Comparison of ENCODE assay signal across 32 cellular contexts in the genomic region with DNA sequence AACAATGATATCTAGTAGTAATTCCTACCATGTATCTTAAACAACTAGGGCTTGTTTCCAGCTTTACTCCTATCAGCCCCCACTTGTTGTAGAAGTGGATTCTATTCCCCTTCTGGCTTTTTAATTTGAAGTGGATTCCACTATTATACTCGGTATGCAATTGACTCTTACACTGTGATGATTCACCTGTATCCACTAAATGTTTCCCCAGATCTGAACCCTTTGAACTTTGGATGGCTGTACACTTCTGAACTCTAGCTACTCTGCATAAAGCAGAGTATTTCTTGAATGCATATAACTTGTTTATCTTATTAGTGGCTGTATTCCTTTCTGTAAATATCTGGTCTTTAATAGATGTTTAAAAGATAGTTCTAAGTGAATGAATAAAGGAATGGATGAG.
"Had no signal": no experiment of that assay in that cellular context is flagged by ENCODE, and none has a peak within 500 bp of the region (broad histone marks: within the 10 kb centered on the region; RNA-seq: fewer than 3 reads in every experiment).

No MANE protein-coding gene starts in this region.

- DNase-seq: activated B cell treated with CpG ODN at 0.5 μM for 24 hours; activated CD8-positive, alpha-beta memory T cell treated with anti-CD3 and anti-CD28 coated beads, Interleukin-2, amount 10 ng/mL, durations not matched to agents 7 days and 5 days; activated CD8-positive, alpha-beta T cell treated with anti-CD3 and anti-CD28 coated beads, Interleukin-2, amount 10 ng/mL, durations not matched to agents 7 days and 5 days; activated naive CD4-positive, alpha-beta T cell treated with Interleukin-2 at 50 U/mL for 16 hours; activated T-cell treated with anti-CD3 and anti-CD28 coated beads for 4 hours; activated T-cell treated with anti-CD3 and anti-CD28 coated beads, Interleukin-2, amount 50 U/mL, for 72 hours; anterior cingulate cortex; cerebellar nuclear complex; dorsolateral prefrontal cortex; effector memory CD4-positive, alpha-beta T cell; islet precursor cell; naive B cell; nephron progenitor cell; ovary; retina; sigmoid colon; stimulated activated CD4-positive, alpha-beta T cell treated with anti-CD3 and anti-CD28 coated beads, Interleukin-1b, Interleukin-23, amount 100 ng/mL, for 48 hours; stimulated activated CD4-positive, alpha-beta T cell treated with anti-CD3 and anti-CD28 coated beads, Interleukin-4, amount 100 ng/mL, for 4 hours; stimulated activated CD8-positive, alpha-beta memory T cell treated with anti-CD3 and anti-CD28 coated beads, Interleukin-4, amount 100 ng/mL, for 48 hours; stomach; T-helper 2 cell; tibial artery; upper lobe of right lung had no signal

- H3K27me3 Mint-ChIP-seq: activated B cell treated with CpG ODN at 0.5 μM for 24 hours; activated CD8-positive, alpha-beta memory T cell treated with anti-CD3 and anti-CD28 coated beads, Interleukin-2, amount 10 ng/mL, durations not matched to agents 7 days and 5 days; naive B cell; progenitor cell of endocrine pancreas; stimulated activated memory B cell treated with anti-CD40 and anti-IgM and Interleukin-4, amounts not matched to agents 10 μg/mL and 1 μg/mL and 100 μg/mL, for 72 hours had no signal

- H3K36me3 ChIP-seq: cardiac muscle cell, gastroesophageal sphincter, ovary, sigmoid colon, stomach, tibial artery, upper lobe of right lung had no signal

- H3K4me3 Mint-ChIP-seq: activated B cell treated with CpG ODN at 0.5 μM for 24 hours; activated CD8-positive, alpha-beta memory T cell treated with anti-CD3 and anti-CD28 coated beads, Interleukin-2, amount 10 ng/mL, durations not matched to agents 7 days and 5 days; activated CD8-positive, alpha-beta T cell treated with anti-CD3 and anti-CD28 coated beads, Interleukin-2, amount 10 ng/mL, durations not matched to agents 7 days and 5 days; activated naive CD8-positive, alpha-beta T cell; activated T-cell treated with anti-CD3 and anti-CD28 coated beads, Interleukin-2, amount 50 U/mL, for 72 hours; mesothelial cell of epicardium; naive B cell; nephron progenitor cell; stimulated activated memory B cell treated with anti-CD40 and anti-IgM and Interleukin-4, amounts not matched to agents 10 μg/mL and 1 μg/mL and 100 μg/mL, for 72 hours had no signal

- H3K27ac ChIP-seq: cardiac muscle cell, coronary artery, dorsolateral prefrontal cortex, gastroesophageal sphincter, hepatocyte, ovary, sigmoid colon, stomach, tibial artery, upper lobe of right lung had no signal

- H3K36me3 Mint-ChIP-seq: activated CD8-positive, alpha-beta memory T cell treated with anti-CD3 and anti-CD28 coated beads, Interleukin-2, amount 10 ng/mL, durations not matched to agents 7 days and 5 days; activated naive CD8-positive, alpha-beta T cell; naive B cell; stimulated activated memory B cell treated with anti-CD40 and anti-IgM and Interleukin-4, amounts not matched to agents 10 μg/mL and 1 μg/mL and 100 μg/mL, for 72 hours had no signal

- H3K4me3 ChIP-seq: cardiac muscle cell, coronary artery, dorsolateral prefrontal cortex, gastroesophageal sphincter, hepatocyte, ovary, sigmoid colon, smooth muscle cell, stomach, tibial artery, upper lobe of right lung had no signal

- ATAC-seq: activated CD8-positive, alpha-beta memory T cell treated with anti-CD3 and anti-CD28 coated beads, Interleukin-2, amount 10 ng/mL, durations not matched to agents 7 days and 5 days; activated CD8-positive, alpha-beta T cell treated with anti-CD3 and anti-CD28 coated beads, Interleukin-2, amount 10 ng/mL, durations not matched to agents 7 days and 5 days; activated T-cell treated with anti-CD3 and anti-CD28 coated beads, Interleukin-2, amount 50 U/mL, for 72 hours; gastroesophageal sphincter; stimulated activated memory B cell treated with anti-CD40 and anti-IgM and Interleukin-4, amounts not matched to agents 10 μg/mL and 1 μg/mL and 100 μg/mL, for 72 hours; upper lobe of right lung had no signal

- H3K27me3 ChIP-seq: cardiac muscle cell, gastroesophageal sphincter, hepatocyte, ovary, sigmoid colon, stomach, tibial artery, upper lobe of right lung had no signal

- H3K27ac Mint-ChIP-seq: activated B cell treated with CpG ODN at 0.5 μM for 24 hours; activated CD8-positive, alpha-beta memory T cell treated with anti-CD3 and anti-CD28 coated beads, Interleukin-2, amount 10 ng/mL, durations not matched to agents 7 days and 5 days; activated CD8-positive, alpha-beta T cell treated with anti-CD3 and anti-CD28 coated beads, Interleukin-2, amount 10 ng/mL, durations not matched to agents 7 days and 5 days; activated naive CD8-positive, alpha-beta T cell; activated T-cell treated with anti-CD3 and anti-CD28 coated beads, Interleukin-2, amount 50 U/mL, for 72 hours; mesothelial cell of epicardium; naive B cell; nephron progenitor cell; progenitor cell of endocrine pancreas; stimulated activated memory B cell treated with anti-CD40 and anti-IgM and Interleukin-4, amounts not matched to agents 10 μg/mL and 1 μg/mL and 100 μg/mL, for 72 hours had no signal

- H3K4me1 Mint-ChIP-seq: activated B cell treated with CpG ODN at 0.5 μM for 24 hours; activated CD8-positive, alpha-beta memory T cell treated with anti-CD3 and anti-CD28 coated beads, Interleukin-2, amount 10 ng/mL, durations not matched to agents 7 days and 5 days; naive B cell; stimulated activated memory B cell treated with anti-CD40 and anti-IgM and Interleukin-4, amounts not matched to agents 10 μg/mL and 1 μg/mL and 100 μg/mL, for 72 hours had no signal

- H3K9me3 ChIP-seq: gastroesophageal sphincter, ovary, sigmoid colon, stomach, tibial artery, upper lobe of right lung had no signal

- H3K4me1 ChIP-seq: gastroesophageal sphincter, sigmoid colon, stomach, tibial artery, upper lobe of right lung had no signal

- H3K9me3 Mint-ChIP-seq: nephron progenitor cell had no signal
